25 cellular contexts compared by ENCODE assay signal in genomic region chr3:125645613-125646012, GRCh38.
"Had no signal": no experiment of that assay in that cellular context is flagged by ENCODE, and none has a peak within 500 bp of the region (broad histone marks: within the 10 kb centered on the region; RNA-seq: fewer than 3 reads in every experiment).

No MANE protein-coding gene starts in this region.

- H3K27me3 ChIP-seq: brain microvascular endothelial cell, heart left ventricle, right atrium auricular region, spleen had no signal

- H3K27me3 Mint-ChIP-seq: activated T-cell treated with anti-CD3 and anti-CD28 coated beads, Interleukin-2, amount 50 U/mL, for 24 hours; naive thymus-derived CD8-positive, alpha-beta T cell; T-cell; type B pancreatic cell had no signal

- H3K36me3 ChIP-seq: brain microvascular endothelial cell, heart left ventricle, right atrium auricular region, spleen, thoracic aorta had no signal

- H3K4me3 Mint-ChIP-seq: activated T-cell treated with anti-CD3 and anti-CD28 coated beads, Interleukin-2, amount 50 U/mL, for 24 hours; immature natural killer cell; naive thymus-derived CD8-positive, alpha-beta T cell; neural crest cell; T-cell; T-helper 2 cell treated with Interferon-gamma antibody and Interleukin-4, amounts not matched to agents 5 μg/mL and 100 μg/mL, for 36 hours; type B pancreatic cell had no signal

- ATAC-seq: heart left ventricle; left colon; naive thymus-derived CD8-positive, alpha-beta T cell; T-cell had no signal

- H3K4me1 Mint-ChIP-seq: immature natural killer cell, neural crest cell, T-cell had no signal

- H3K27ac Mint-ChIP-seq: activated T-cell treated with anti-CD3 and anti-CD28 coated beads, Interleukin-2, amount 50 U/mL, for 24 hours; immature natural killer cell; naive thymus-derived CD8-positive, alpha-beta T cell; T-cell; T-helper 2 cell treated with Interferon-gamma antibody and Interleukin-4, amounts not matched to agents 5 μg/mL and 100 μg/mL, for 36 hours had no signal

- H3K36me3 Mint-ChIP-seq: immature natural killer cell; naive thymus-derived CD8-positive, alpha-beta T cell; T-cell; type B pancreatic cell had no signal

- H3K9me3 ChIP-seq: heart left ventricle, right atrium auricular region, spleen, thoracic aorta had no signal

- H3K4me1 ChIP-seq: spleen had no signal

- H3K9me3 Mint-ChIP-seq: activated T-cell treated with anti-CD3 and anti-CD28 coated beads, Interleukin-2, amount 50 U/mL, for 24 hours; immature natural killer cell; naive thymus-derived CD8-positive, alpha-beta T cell; neural crest cell; T-cell; T-helper 2 cell treated with Interferon-gamma antibody and Interleukin-4, amounts not matched to agents 5 μg/mL and 100 μg/mL, for 36 hours had no signal

- DNase-seq: activated CD4-positive, alpha-beta T cell treated with anti-CD3 and anti-CD28 coated beads for 4 hours; activated CD4-positive, alpha-beta T cell treated with anti-CD3 and anti-CD28 coated beads, Interleukin-2, amount 50 U/mL, for 4 hours; activated CD8-positive, alpha-beta memory T cell treated with anti-CD3 and anti-CD28 coated beads, Interleukin-2, amount 50 U/mL, for 4 hours; activated gamma-delta T cell; activated naive CD4-positive, alpha-beta T cell treated with anti-CD3 and anti-CD28 coated beads, Interleukin-2, amount 50 U/mL, for 16 hours; activated T-cell treated with anti-CD3 and anti-CD28 coated beads, Interleukin-2, amount 50 U/mL, for 24 hours; amniotic stem cell; brain microvascular endothelial cell; heart left ventricle; hypothalamus; immature natural killer cell; kidney; left colon; mesenchymal stem cell; naive thymus-derived CD8-positive, alpha-beta T cell; occipital lobe; spleen; stimulated activated naive CD4-positive, alpha-beta T cell; T-cell had no signal

- H3K27ac ChIP-seq: brain microvascular endothelial cell, spleen, thoracic aorta, VCaP had no signal

- H3K4me3 ChIP-seq: heart left ventricle, right atrium auricular region, spleen, thoracic aorta had no signal
